ENCODE assay signal across 28 cellular contexts in genomic region chr17:7508846-7509245, GRCh38. TPM values are rescaled to one million over a fixed set of nuclear protein-coding genes. Genes with fewer than 3 reads are reported as not detected.
DNase-seq lines count a peak whose midpoint lies in the region; ATAC-seq, FAIRE-seq and TF ChIP-seq lines count a peak whose summit lies in the region.
"Had no signal": no experiment of that assay in that cellular context is flagged by ENCODE, and none has a peak within 500 bp of the region (broad histone marks: within the 10 kb centered on the region; RNA-seq: fewer than 3 reads in every experiment).

No MANE protein-coding gene starts in this region.

- no peak for TF ChIP-seq CTCF in HepG2 (CRISPR knock-in tag; IDR thresholded peaks at IDR 0.05)
- no peak for TF ChIP-seq CTCF in right lobe of liver (IDR thresholded peaks at IDR 0.05)
- no peak for TF ChIP-seq CTCF in dorsolateral prefrontal cortex (IDR thresholded peaks at IDR 0.05 in 54 of 56, conservative IDR thresholded peaks at IDR 0.05 in 2 of 56; ENCODE audit: low read depth in 1 of 56, partially characterized antibody in 56 of 56)

- FAIRE-seq in HepG2 (lab: Jason Lieb, UNC) = no peak
- FAIRE-seq: GM12892 had no signal

- in situ Hi-C loops in HepG2 (cut with HindIII; ENCODE audit: extremely low pct_ligation_motif_present, low pct_unique_long_range_greater_than_20kb) = no loop called here

- H3K9me3 ChIP-seq in HepG2 (ENCODE audit: low read length) = no peaks in the 10 kb centered on the region
- H3K9me3 ChIP-seq in right lobe of liver = no peaks in the 10 kb centered on the region
- H3K9me3 ChIP-seq: adrenal gland, right atrium auricular region, spleen, transverse colon had no signal

- WGBS in HepG2 (ENCODE audit: low lambda C conversion rate) = 99% methylated on average over 7 of the region's 9 CpGs
- WGBS in right lobe of liver (ENCODE audit: insufficient coverage, low coverage, low lambda C conversion rate, missing lambda C conversion rate) = 80% methylated on average over 1 of the region's 9 CpGs

- H4K20me1 ChIP-seq in HepG2 (ENCODE audit: insufficient read depth, low read length) = no peaks in the 10 kb centered on the region

- ATAC-seq in HepG2 = no peak
- ATAC-seq in right lobe of liver = no peak
- ATAC-seq in HG03159 (IDR thresholded peaks at IDR 0.05; ENCODE audit: unreplicated experiment) = no peak
- ATAC-seq: left lobe of liver had no signal

- H3K4me1 ChIP-seq in HepG2 (ENCODE audit: insufficient read depth, low read length) (no peaks in the 10 kb centered on the region), right lobe of liver (no peaks in the 10 kb centered on the region)
- H3K4me1 ChIP-seq: adrenal gland, right atrium auricular region, spleen had no signal

- no TSS peak for BruUV-seq in HepG2 (replicated peaks; lab: Mats Ljungman, UMichigan)

- POLR2A ChIA-PET in HepG2 (lab: Yijun Ruan, JAX) = no interaction called here

- CTCF ChIA-PET in HepG2 (lab: Yijun Ruan, JAX; ENCODE audit: low intra/inter-chr PET ratio, low total read pairs) = no interaction called here

- TF ChIP-seq RAD21 in HepG2 (CRISPR knock-in tag; IDR thresholded peaks at IDR 0.05) = no peak

- H3K27ac ChIP-seq in HepG2 (ENCODE audit: extremely low read length, insufficient read depth, low read length) (no peak overlapping the region), right lobe of liver (no peak overlapping the region), dorsolateral prefrontal cortex (no peak overlapping the region)
- H3K27ac ChIP-seq: adrenal gland, epithelial cell of prostate, right atrium auricular region, spleen, transverse colon, VCaP had no signal

- no peak overlapping the region for H3K4me2 ChIP-seq in HepG2 (ENCODE audit: low read depth, low read length)

- H3K36me3 ChIP-seq in HepG2 (replicated peaks in 1 of 2; ENCODE audit: control insufficient read depth in 1 of 2, insufficient read depth in 2 of 2, low read length in 2 of 2) (peaks cover 32 to 86% of the 10 kb centered on the region in 2 experiments), right lobe of liver (peaks cover 4 to 94% (median 52%) of the 10 kb centered on the region in 4 donors)

- H3K27me3 ChIP-seq in HepG2 (ENCODE audit: control insufficient read depth in 1 of 2, insufficient read depth in 2 of 2, low read length in 2 of 2) (no peaks in the 10 kb centered on the region), right lobe of liver (no peaks in the 10 kb centered on the region), dorsolateral prefrontal cortex (no peaks in the 10 kb centered on the region)
- H3K27me3 ChIP-seq: adrenal gland, right atrium auricular region, spleen, transverse colon had no signal

- no peak for TF ChIP-seq POLR2A in HepG2 (IDR thresholded peaks at IDR 0.05; ENCODE audit: insufficient read depth in 1 of 2, low read depth in 2 of 2, low read length in 2 of 2)
- TF ChIP-seq POLR2A in right lobe of liver (IDR thresholded peaks at IDR 0.05) = no peak

- H3K4me3 ChIP-seq in HepG2 (replicated peaks in 1 of 3; ENCODE audit: insufficient read depth in 1 of 3, low read depth in 2 of 3, low read length in 3 of 3) (no peak overlapping the region), right lobe of liver (no peak overlapping the region), dorsolateral prefrontal cortex (no peak overlapping the region)
- H3K4me3 ChIP-seq: adrenal gland, right atrium auricular region, spleen, transverse colon had no signal

- no peak overlapping the region for H2AFZ ChIP-seq in HepG2 (ENCODE audit: low read length)

- DNase-seq in HepG2 (ENCODE audit: low spot score) (no peak), right lobe of liver (no peak), dorsolateral prefrontal cortex (no peak)
- DNase-seq: activated CD4-positive, alpha-beta T cell treated with anti-CD3 and anti-CD28 coated beads for 4 hours; activated naive CD4-positive, alpha-beta T cell; activated T-cell treated with anti-CD3 and anti-CD28 coated beads for 4 hours; adrenal gland; CD4-positive, alpha-beta memory T cell; KG1; mesendoderm; MM.1S; NCI-H1417; NCI-H2081; NCI-H226; NCI-H69; SHP77 treated with DMSO at 0.1 percent for 48 hours; spleen; T-helper 9 cell; transverse colon had no signal

- no peaks in the 10 kb centered on the region for H3K79me2 ChIP-seq in HepG2 (ENCODE audit: insufficient read depth, low read length)

- no peak overlapping the region for H3K9ac ChIP-seq in HepG2 (ENCODE audit: insufficient read depth, low read depth, low read length)

- TF ChIP-seq EP300 in HepG2 (IDR thresholded peaks at IDR 0.05; ENCODE audit: low read depth in 2 of 2, low read length in 2 of 2) (no peak), HepG2 (CRISPR knock-in tag; IDR thresholded peaks at IDR 0.05; ENCODE audit: borderline replicate concordance) (no peak)

- intact Hi-C loops in HepG2 (cut with micrococcal nuclease; ENCODE audit: unreplicated experiment) = no loop called here
- intact Hi-C loops in right lobe of liver (cut with DNase I) = no loop called here
- intact Hi-C loops in dorsolateral prefrontal cortex (cut with DNase I) = no loop called here

RNA-seq across cellular contexts. Expression of gene POLR2A, which starts 24.7 kb away (rescaled TPM):
- total RNA-seq in HepG2 (2016; rRNA removed; fragmentation: Illumina TruSeq; extraction: Trizol) (17.8 and 63.2 TPM in 2 replicates), right lobe of liver (10 to 100 TPM; 36.1 to 49.9 (median 46.0) TPM), dorsolateral prefrontal cortex (100 to 1,000 TPM in 115 of 120 experiments, 10 to 100 TPM in 5; 83.5 to 163 (median 124) TPM)
- 31.8 and 37.1 TPM in 2 replicates for total RNA-seq in HepG2 (2016; cell fraction: cytosol; rRNA removed; fragmentation: Illumina TruSeq; extraction: Trizol; ENCODE audit: low read depth)
- 16.0 and 50.4 TPM in 2 replicates for total RNA-seq in HepG2 (2016; cell fraction: insoluble cytoplasmic fraction; rRNA removed; fragmentation: Illumina TruSeq; extraction: Trizol)
- total RNA-seq in HepG2 (2016; cell fraction: membrane; rRNA removed; fragmentation: Illumina TruSeq; extraction: Trizol) = 16.5 and 17.5 TPM in 2 replicates
- 46.2 and 49.6 TPM in 2 replicates for total RNA-seq in HepG2 (2016; cell fraction: nucleus; rRNA removed; fragmentation: Illumina TruSeq; extraction: Trizol)
- polyA plus RNA-seq in HepG2 (2011; rRNA removed) = 17.2 and 18.3 TPM in 2 replicates
- polyA plus RNA-seq in HepG2 (2011; cell fraction: cytosol; rRNA removed) = 4.8 and 6.3 TPM in 2 replicates
- polyA plus RNA-seq in HepG2 (2011; cell fraction: nucleus; rRNA removed) = 85.5 and 109 TPM in 2 replicates
- 43.9 and 44.8 TPM in 2 replicates for polyA plus RNA-seq in HepG2 (2012)
- 1.2 and 1.6 TPM in 2 replicates for polyA plus RNA-seq in HepG2 (2016; cell fraction: cytosol; fragmentation: Illumina TruSeq; extraction: Trizol; ENCODE audit: low read depth)
- 25.1 and 41.6 TPM in 2 replicates for polyA plus RNA-seq in HepG2 (2016; cell fraction: insoluble cytoplasmic fraction; fragmentation: Illumina TruSeq; extraction: Trizol; ENCODE audit: low read depth)
- 2.8 and 4.1 TPM in 2 replicates for polyA plus RNA-seq in HepG2 (2016; cell fraction: membrane; fragmentation: Illumina TruSeq; extraction: Trizol; ENCODE audit: low read depth)
- 62.8 and 68.8 TPM in 2 replicates for polyA plus RNA-seq in HepG2 (2016; cell fraction: nucleus; fragmentation: Illumina TruSeq; extraction: Trizol; ENCODE audit: insufficient read depth, low read depth)
- polyA minus RNA-seq in HepG2 (2011; rRNA and poly(A)+ RNA removed; ENCODE audit: low replicate concordance) = 200 and 209 TPM in 2 replicates
- 71.5 and 80.7 TPM in 2 replicates for polyA minus RNA-seq in HepG2 (2011; cell fraction: cytosol; rRNA and poly(A)+ RNA removed)
- polyA minus RNA-seq in HepG2 (2011; cell fraction: nucleus; rRNA and poly(A)+ RNA removed) = 159 and 190 TPM in 2 replicates

RNA-seq across cellular contexts. Expression of gene SLC35G6, which starts 27.6 kb away (rescaled TPM):
- total RNA-seq in HepG2 (2016; rRNA removed; fragmentation: Illumina TruSeq; extraction: Trizol) (0.07 TPM in 1 of 2 replicates, not detected in the other), right lobe of liver (not detected), dorsolateral prefrontal cortex (under 1 TPM in 1 of 120 experiments, not detected in 119; 0.34 TPM)
- total RNA-seq in HepG2 (2016; cell fraction: cytosol; rRNA removed; fragmentation: Illumina TruSeq; extraction: Trizol; ENCODE audit: low read depth) = not detected in 2 replicates
- not detected in 2 replicates for total RNA-seq in HepG2 (2016; cell fraction: insoluble cytoplasmic fraction; rRNA removed; fragmentation: Illumina TruSeq; extraction: Trizol)
- total RNA-seq in HepG2 (2016; cell fraction: membrane; rRNA removed; fragmentation: Illumina TruSeq; extraction: Trizol) = not detected in 2 replicates
- not detected in 2 replicates for total RNA-seq in HepG2 (2016; cell fraction: nucleus; rRNA removed; fragmentation: Illumina TruSeq; extraction: Trizol)
- 0.04 TPM in 1 of 2 replicates, not detected in the other for polyA plus RNA-seq in HepG2 (2011; rRNA removed)
- polyA plus RNA-seq in HepG2 (2011; cell fraction: cytosol; rRNA removed) = not detected in 2 replicates
- not detected in 2 replicates for polyA plus RNA-seq in HepG2 (2011; cell fraction: nucleus; rRNA removed)
- 0.09 and 0.16 TPM in 2 replicates for polyA plus RNA-seq in HepG2 (2012)
- polyA plus RNA-seq in HepG2 (2016; cell fraction: cytosol; fragmentation: Illumina TruSeq; extraction: Trizol; ENCODE audit: low read depth) = not detected in 2 replicates
- not detected in 2 replicates for polyA plus RNA-seq in HepG2 (2016; cell fraction: insoluble cytoplasmic fraction; fragmentation: Illumina TruSeq; extraction: Trizol; ENCODE audit: low read depth)
- polyA plus RNA-seq in HepG2 (2016; cell fraction: membrane; fragmentation: Illumina TruSeq; extraction: Trizol; ENCODE audit: low read depth) = not detected in 2 replicates
- polyA plus RNA-seq in HepG2 (2016; cell fraction: nucleus; fragmentation: Illumina TruSeq; extraction: Trizol; ENCODE audit: insufficient read depth, low read depth) = not detected in 2 replicates
- polyA minus RNA-seq in HepG2 (2011; rRNA and poly(A)+ RNA removed; ENCODE audit: low replicate concordance) = not detected in 2 replicates
- polyA minus RNA-seq in HepG2 (2011; cell fraction: cytosol; rRNA and poly(A)+ RNA removed) = not detected in 2 replicates
- polyA minus RNA-seq in HepG2 (2011; cell fraction: nucleus; rRNA and poly(A)+ RNA removed) = not detected in 2 replicates
- total RNA-seq: A673; adrenal gland; CD4-positive, alpha-beta memory T cell; chondrocyte; HT1080; left lobe of liver; right atrium auricular region; spleen; transverse colon had no signal
- polyA plus RNA-seq: CD4-positive, alpha-beta memory T cell had no signal

RNA-seq across cellular contexts. Expression of gene ZBTB4, which starts 29.4 kb away (rescaled TPM):
- total RNA-seq in HepG2 (2016; rRNA removed; fragmentation: Illumina TruSeq; extraction: Trizol) = 3.3 and 4.3 TPM in 2 replicates
- total RNA-seq in HepG2 (2016; cell fraction: cytosol; rRNA removed; fragmentation: Illumina TruSeq; extraction: Trizol; ENCODE audit: low read depth) = 0.40 and 0.53 TPM in 2 replicates
- total RNA-seq in HepG2 (2016; cell fraction: insoluble cytoplasmic fraction; rRNA removed; fragmentation: Illumina TruSeq; extraction: Trizol) = 3.5 and 4.2 TPM in 2 replicates
- 2.0 and 2.1 TPM in 2 replicates for total RNA-seq in HepG2 (2016; cell fraction: membrane; rRNA removed; fragmentation: Illumina TruSeq; extraction: Trizol)
- total RNA-seq in HepG2 (2016; cell fraction: nucleus; rRNA removed; fragmentation: Illumina TruSeq; extraction: Trizol) = 4.9 and 5.7 TPM in 2 replicates
- 7.4 and 7.9 TPM in 2 replicates for polyA plus RNA-seq in HepG2 (2011; rRNA removed)
- 5.5 and 5.7 TPM in 2 replicates for polyA plus RNA-seq in HepG2 (2011; cell fraction: cytosol; rRNA removed)
- polyA plus RNA-seq in HepG2 (2011; cell fraction: nucleus; rRNA removed) = 16.5 and 17.2 TPM in 2 replicates
- polyA plus RNA-seq in HepG2 (2012) = 7.9 and 9.5 TPM in 2 replicates
- polyA plus RNA-seq in HepG2 (2016; cell fraction: cytosol; fragmentation: Illumina TruSeq; extraction: Trizol; ENCODE audit: low read depth) = 0.25 and 0.36 TPM in 2 replicates
- 4.0 and 4.5 TPM in 2 replicates for polyA plus RNA-seq in HepG2 (2016; cell fraction: insoluble cytoplasmic fraction; fragmentation: Illumina TruSeq; extraction: Trizol; ENCODE audit: low read depth)
- polyA plus RNA-seq in HepG2 (2016; cell fraction: membrane; fragmentation: Illumina TruSeq; extraction: Trizol; ENCODE audit: low read depth) = 1.1 and 1.4 TPM in 2 replicates
- polyA plus RNA-seq in HepG2 (2016; cell fraction: nucleus; fragmentation: Illumina TruSeq; extraction: Trizol; ENCODE audit: insufficient read depth, low read depth) = 10.4 and 11.2 TPM in 2 replicates
- polyA minus RNA-seq in HepG2 (2011; rRNA and poly(A)+ RNA removed; ENCODE audit: low replicate concordance) = 19.5 and 24.6 TPM in 2 replicates
- 6.2 and 7.2 TPM in 2 replicates for polyA minus RNA-seq in HepG2 (2011; cell fraction: cytosol; rRNA and poly(A)+ RNA removed)
- polyA minus RNA-seq in HepG2 (2011; cell fraction: nucleus; rRNA and poly(A)+ RNA removed) = 12.5 and 14.9 TPM in 2 replicates
- 10 to 100 TPM in 1 of 6 experiments, 1 to 10 TPM in 5; 5.7 to 10.5 (median 7.9) TPM for total RNA-seq in right lobe of liver
- total RNA-seq in dorsolateral prefrontal cortex = 100 to 1,000 TPM in 108 of 120 experiments, 10 to 100 TPM in 12; 90.1 to 145 (median 113) TPM

RNA-seq across cellular contexts. Expression of gene TNFSF12, which starts 40.0 kb away (rescaled TPM):
- 0.73 and 0.93 TPM in 2 replicates for total RNA-seq in HepG2 (2016; rRNA removed; fragmentation: Illumina TruSeq; extraction: Trizol)
- total RNA-seq in HepG2 (2016; cell fraction: cytosol; rRNA removed; fragmentation: Illumina TruSeq; extraction: Trizol; ENCODE audit: low read depth) = 3.9 and 4.8 TPM in 2 replicates
- total RNA-seq in HepG2 (2016; cell fraction: insoluble cytoplasmic fraction; rRNA removed; fragmentation: Illumina TruSeq; extraction: Trizol) = 0.97 and 1.6 TPM in 2 replicates
- 3.9 and 5.7 TPM in 2 replicates for total RNA-seq in HepG2 (2016; cell fraction: membrane; rRNA removed; fragmentation: Illumina TruSeq; extraction: Trizol)
- total RNA-seq in HepG2 (2016; cell fraction: nucleus; rRNA removed; fragmentation: Illumina TruSeq; extraction: Trizol) = 1.2 TPM in 1 of 2 replicates, not detected in the other
- polyA plus RNA-seq in HepG2 (2011; rRNA removed) = 6.3 and 7.2 TPM in 2 replicates
- 7.6 and 10.0 TPM in 2 replicates for polyA plus RNA-seq in HepG2 (2011; cell fraction: cytosol; rRNA removed)
- 5.3 and 5.4 TPM in 2 replicates for polyA plus RNA-seq in HepG2 (2011; cell fraction: nucleus; rRNA removed)
- 5.1 and 5.5 TPM in 2 replicates for polyA plus RNA-seq in HepG2 (2012)
- polyA plus RNA-seq in HepG2 (2016; cell fraction: cytosol; fragmentation: Illumina TruSeq; extraction: Trizol; ENCODE audit: low read depth) = 13.4 and 14.8 TPM in 2 replicates
- 1.9 and 2.1 TPM in 2 replicates for polyA plus RNA-seq in HepG2 (2016; cell fraction: insoluble cytoplasmic fraction; fragmentation: Illumina TruSeq; extraction: Trizol; ENCODE audit: low read depth)
- polyA plus RNA-seq in HepG2 (2016; cell fraction: membrane; fragmentation: Illumina TruSeq; extraction: Trizol; ENCODE audit: low read depth) = 12.4 and 14.7 TPM in 2 replicates
- polyA plus RNA-seq in HepG2 (2016; cell fraction: nucleus; fragmentation: Illumina TruSeq; extraction: Trizol; ENCODE audit: insufficient read depth, low read depth) = 1.4 and 2.2 TPM in 2 replicates
- polyA minus RNA-seq in HepG2 (2011; rRNA and poly(A)+ RNA removed; ENCODE audit: low replicate concordance) = 2.1 and 2.2 TPM in 2 replicates
- polyA minus RNA-seq in HepG2 (2011; cell fraction: cytosol; rRNA and poly(A)+ RNA removed) = 1.8 and 2.3 TPM in 2 replicates
- 0.99 and 1.0 TPM in 2 replicates for polyA minus RNA-seq in HepG2 (2011; cell fraction: nucleus; rRNA and poly(A)+ RNA removed)
- total RNA-seq in right lobe of liver = 10 to 100 TPM in 4 of 6 experiments, 1 to 10 TPM in 2; 6.1 to 14.7 (median 11.4) TPM
- 10 to 100 TPM; 25.3 to 97.2 (median 50.2) TPM for total RNA-seq in dorsolateral prefrontal cortex

RNA-seq across cellular contexts. Expression of gene TNFSF13, which starts 49.7 kb away (rescaled TPM):
- total RNA-seq in HepG2 (2016; rRNA removed; fragmentation: Illumina TruSeq; extraction: Trizol) (1.7 and 2.5 TPM in 2 replicates), right lobe of liver (10 to 100 TPM in 2 of 6 experiments, 1 to 10 TPM in 4; 4.3 to 13.0 (median 6.2) TPM), dorsolateral prefrontal cortex (10 to 100 TPM in 119 of 120 experiments, 1 to 10 TPM in 1; 9.4 to 59.7 (median 21.7) TPM)
- total RNA-seq in HepG2 (2016; cell fraction: cytosol; rRNA removed; fragmentation: Illumina TruSeq; extraction: Trizol; ENCODE audit: low read depth) = 0.20 and 0.79 TPM in 2 replicates
- 2.0 and 2.2 TPM in 2 replicates for total RNA-seq in HepG2 (2016; cell fraction: insoluble cytoplasmic fraction; rRNA removed; fragmentation: Illumina TruSeq; extraction: Trizol)
- total RNA-seq in HepG2 (2016; cell fraction: membrane; rRNA removed; fragmentation: Illumina TruSeq; extraction: Trizol) = 1.1 and 2.2 TPM in 2 replicates
- 2.9 and 3.2 TPM in 2 replicates for total RNA-seq in HepG2 (2016; cell fraction: nucleus; rRNA removed; fragmentation: Illumina TruSeq; extraction: Trizol)
- 3.3 TPM in 2 replicates for polyA plus RNA-seq in HepG2 (2011; rRNA removed)
- 2.2 TPM in 2 replicates for polyA plus RNA-seq in HepG2 (2011; cell fraction: cytosol; rRNA removed)
- 9.6 and 11.2 TPM in 2 replicates for polyA plus RNA-seq in HepG2 (2011; cell fraction: nucleus; rRNA removed)
- polyA plus RNA-seq in HepG2 (2012) = 2.6 and 3.9 TPM in 2 replicates
- polyA plus RNA-seq in HepG2 (2016; cell fraction: cytosol; fragmentation: Illumina TruSeq; extraction: Trizol; ENCODE audit: low read depth) = 0.76 and 2.2 TPM in 2 replicates
- polyA plus RNA-seq in HepG2 (2016; cell fraction: insoluble cytoplasmic fraction; fragmentation: Illumina TruSeq; extraction: Trizol; ENCODE audit: low read depth) = 3.1 and 3.7 TPM in 2 replicates
- 2.2 and 2.3 TPM in 2 replicates for polyA plus RNA-seq in HepG2 (2016; cell fraction: membrane; fragmentation: Illumina TruSeq; extraction: Trizol; ENCODE audit: low read depth)
- 4.9 and 6.7 TPM in 2 replicates for polyA plus RNA-seq in HepG2 (2016; cell fraction: nucleus; fragmentation: Illumina TruSeq; extraction: Trizol; ENCODE audit: insufficient read depth, low read depth)
- 2.2 and 7.1 TPM in 2 replicates for polyA minus RNA-seq in HepG2 (2011; rRNA and poly(A)+ RNA removed; ENCODE audit: low replicate concordance)
- polyA minus RNA-seq in HepG2 (2011; cell fraction: cytosol; rRNA and poly(A)+ RNA removed) = 0.26 and 1.3 TPM in 2 replicates
- 2.1 and 3.0 TPM in 2 replicates for polyA minus RNA-seq in HepG2 (2011; cell fraction: nucleus; rRNA and poly(A)+ RNA removed)

Comparison
In these comparisons a context has a peak if more than half of its experiments do, and no peak if none do; other contexts are left out.
1. RNA of gene ZBTB4, which starts 29.4 kb away (total RNA-seq): 90.1 to 145 TPM in dorsolateral prefrontal cortex; 5.7 to 10.5 TPM in right lobe of liver and 0.40 to 5.7 TPM in HepG2; every median in the first group is over 4 times any median in the second.